In the genomic region with DNA sequence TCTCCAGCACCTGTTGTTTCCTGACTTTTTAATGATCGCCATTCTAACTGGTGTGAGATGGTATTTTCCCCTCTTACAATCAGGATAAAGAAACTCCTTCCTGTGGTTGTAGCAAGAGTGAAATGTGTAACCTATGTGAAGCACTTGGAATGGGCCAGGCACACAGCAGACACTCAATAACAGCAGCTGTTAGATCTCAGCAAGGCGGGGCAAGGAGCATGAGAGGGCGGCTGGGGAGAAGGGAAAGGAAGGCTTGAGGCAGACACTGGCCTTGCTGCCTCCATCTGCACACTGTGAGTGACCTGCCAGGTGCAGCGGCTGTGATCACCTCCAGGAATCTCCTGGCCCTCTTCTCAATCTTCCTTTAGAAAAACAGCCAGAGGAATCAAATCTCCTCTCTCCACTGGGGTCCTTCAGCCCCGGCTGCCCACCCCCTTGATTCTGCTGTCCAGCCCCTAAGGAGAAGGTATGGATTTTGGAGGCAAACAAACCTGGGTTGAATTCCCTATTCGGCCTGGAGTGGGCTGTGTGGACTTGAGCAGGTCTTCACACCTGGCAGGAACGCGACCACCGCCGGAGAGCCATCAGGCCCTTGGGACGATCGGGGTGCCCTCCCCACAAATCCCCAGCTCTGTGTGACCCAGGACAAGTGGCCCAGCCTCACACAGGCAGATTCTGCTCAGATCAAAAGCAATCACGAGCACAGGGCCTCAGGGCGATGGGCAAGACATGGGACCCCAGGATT, we compare ENCODE assay signal across 17 cellular contexts. TPM values are rescaled to one million over a fixed set of nuclear protein-coding genes. Genes with fewer than 3 reads are reported as not detected.
DNase-seq lines count a peak whose midpoint lies in the region; ATAC-seq and TF ChIP-seq lines count a peak whose summit lies in the region.
"Had no signal": no experiment of that assay in that cellular context is flagged by ENCODE, and none has a peak within 500 bp of the region (broad histone marks: within the 10 kb centered on the region; RNA-seq: fewer than 3 reads in every experiment).

No MANE protein-coding gene starts in this region.

- H3K27me3 ChIP-seq in smooth muscle cell (ENCODE audit: low read depth) = no peaks in the 10 kb centered on the region

- no peak overlapping the region for H3K9ac ChIP-seq in smooth muscle cell (ENCODE audit: low read depth)

- TF ChIP-seq CTCF in smooth muscle cell (IDR thresholded peaks at IDR 0.05; ENCODE audit: borderline replicate concordance, insufficient read depth, poor library complexity, severe bottlenecking) = no peak

- no peak overlapping the region for H2AFZ ChIP-seq in smooth muscle cell (ENCODE audit: low read depth)

- peaks cover 24% of the 10 kb centered on the region for H3K4me1 ChIP-seq in mesodermal cell (ENCODE audit: control insufficient read depth, insufficient read depth, low read length, poor library complexity, severe bottlenecking)
- H3K4me1 ChIP-seq in smooth muscle cell (ENCODE audit: low read depth) = peaks cover 55% of the 10 kb centered on the region

- H3F3A ChIP-seq in smooth muscle cell (ENCODE audit: low read depth) = no peaks in the 10 kb centered on the region

- H3K4me2 ChIP-seq in smooth muscle cell = peak overlapping the region; percentile 46

- H3K9me3 ChIP-seq in mesodermal cell (ENCODE audit: control insufficient read depth, low read length) (no peaks in the 10 kb centered on the region), smooth muscle cell (replicated peaks; ENCODE audit: low read depth) (no peaks in the 10 kb centered on the region)

- H3K36me3 ChIP-seq in mesodermal cell (ENCODE audit: control insufficient read depth, insufficient read depth, low read length) = no peaks in the 10 kb centered on the region
- no peaks in the 10 kb centered on the region for H3K36me3 ChIP-seq in smooth muscle cell (ENCODE audit: low read depth)

- ATAC-seq in left lobe of liver = no peak
- ATAC-seq: stimulated activated naive B cell treated with anti-CD40 and anti-IgM and Interleukin-4, amounts not matched to agents 10 μg/mL and 1 μg/mL and 100 μg/mL, for 72 hours had no signal

- 93 to 94% methylated on average over 9 to 10 of the region's 14 CpGs for WGBS in mesodermal cell (ENCODE audit: insufficient coverage in 2 of 2), 2 experiments
- WGBS in smooth muscle cell (ENCODE audit: low lambda C conversion rate) = 90% methylated on average over 14 of the region's 14 CpGs

- peak; percentile 20 to 27 for DNase-seq in NCI-H187 (lab: John Stamatoyannopoulos, UW)
- no peak for DNase-seq in NCI-H187 treated with DMSO at 0.1 percent for 48 hours (lab: John Stamatoyannopoulos, UW)
- DNase-seq in amniotic epithelial cell (ENCODE audit: low read depth) = peak; percentile 31
- DNase-seq in smooth muscle cell (lab: John Stamatoyannopoulos, UW; ENCODE audit: unreplicated experiment) = no peak
- DNase-seq in NCI-H2081 treated with DMSO at 0.1 percent for 48 hours (lab: John Stamatoyannopoulos, UW) = no peak
- DNase-seq in activated CD4-positive, alpha-beta T cell treated with anti-CD3 and anti-CD28 coated beads for 1 hour = no peak
- DNase-seq in left lobe of liver (ENCODE audit: low spot score) = no peak
- DNase-seq: 8988T; activated CD4-positive, alpha-beta T cell treated with anti-CD3 and anti-CD28 coated beads for 4 hours; activated CD8-positive, alpha-beta memory T cell treated with anti-CD3 and anti-CD28 coated beads, Interleukin-2, amount 50 U/mL, for 48 hours; activated naive CD4-positive, alpha-beta T cell; DMS53; KG1; stimulated activated naive B cell treated with anti-CD40 and anti-IgM and Interleukin-4, amounts not matched to agents 10 μg/mL and 1 μg/mL and 100 μg/mL, for 72 hours; T-helper 9 cell had no signal

- H4K20me1 ChIP-seq in smooth muscle cell (ENCODE audit: low read depth) = no peaks in the 10 kb centered on the region

- H3K4me3 ChIP-seq in mesodermal cell (ENCODE audit: extremely low read depth, insufficient read depth, low read length, poor library complexity, severe bottlenecking) = no peak overlapping the region
- no peak overlapping the region for H3K4me3 ChIP-seq in smooth muscle cell

- H3K27ac ChIP-seq in mesodermal cell (ENCODE audit: low read depth, low read length, severe bottlenecking) (peak overlapping the region; percentile 78), smooth muscle cell (ENCODE audit: low read depth) (no peak overlapping the region)
- H3K27ac ChIP-seq: C4-2B had no signal

- H3K79me2 ChIP-seq in smooth muscle cell (ENCODE audit: low read depth) = no peaks in the 10 kb centered on the region

RNA-seq across cellular contexts. Expression of a gene that starts 49.0 kb away (rescaled TPM):
- polyA plus RNA-seq in mesodermal cell (2013, experiment 1 of 2) = 25.0 TPM
- polyA plus RNA-seq in mesodermal cell (2013, experiment 2 of 2) = 20.3 TPM
- total RNA-seq in smooth muscle cell = 11.1 and 34.1 TPM in 2 replicates
- 7.6 and 8.6 TPM in 2 replicates for polyA plus RNA-seq in smooth muscle cell
- 17.0 TPM for total RNA-seq in left lobe of liver

RNA-seq across cellular contexts. Expression of a gene that starts 49.1 kb away (rescaled TPM):
- 31.1 TPM for polyA plus RNA-seq in mesodermal cell (2013, experiment 1 of 2)
- 31.9 TPM for polyA plus RNA-seq in mesodermal cell (2013, experiment 2 of 2)
- 14.3 and 32.1 TPM in 2 replicates for total RNA-seq in smooth muscle cell
- polyA plus RNA-seq in smooth muscle cell = 26.1 and 31.6 TPM in 2 replicates
- total RNA-seq in left lobe of liver = 4.8 TPM

Comparison
In these comparisons a context has a peak if more than half of its experiments do, and no peak if none do; other contexts are left out.
1. DNase-seq: peak in NCI-H187 (2 of 2) and amniotic epithelial cell (single experiment); none in NCI-H187 treated with DMSO at 0.1 percent for 48 hours (single experiment), smooth muscle cell (single experiment), NCI-H2081 treated with DMSO at 0.1 percent for 48 hours (single experiment), activated CD4-positive, alpha-beta T cell treated with anti-CD3 and anti-CD28 coated beads for 1 hour (single experiment) and left lobe of liver (single experiment).